Comparison of ENCODE assay signal across 9 cellular contexts in the genomic region with DNA sequence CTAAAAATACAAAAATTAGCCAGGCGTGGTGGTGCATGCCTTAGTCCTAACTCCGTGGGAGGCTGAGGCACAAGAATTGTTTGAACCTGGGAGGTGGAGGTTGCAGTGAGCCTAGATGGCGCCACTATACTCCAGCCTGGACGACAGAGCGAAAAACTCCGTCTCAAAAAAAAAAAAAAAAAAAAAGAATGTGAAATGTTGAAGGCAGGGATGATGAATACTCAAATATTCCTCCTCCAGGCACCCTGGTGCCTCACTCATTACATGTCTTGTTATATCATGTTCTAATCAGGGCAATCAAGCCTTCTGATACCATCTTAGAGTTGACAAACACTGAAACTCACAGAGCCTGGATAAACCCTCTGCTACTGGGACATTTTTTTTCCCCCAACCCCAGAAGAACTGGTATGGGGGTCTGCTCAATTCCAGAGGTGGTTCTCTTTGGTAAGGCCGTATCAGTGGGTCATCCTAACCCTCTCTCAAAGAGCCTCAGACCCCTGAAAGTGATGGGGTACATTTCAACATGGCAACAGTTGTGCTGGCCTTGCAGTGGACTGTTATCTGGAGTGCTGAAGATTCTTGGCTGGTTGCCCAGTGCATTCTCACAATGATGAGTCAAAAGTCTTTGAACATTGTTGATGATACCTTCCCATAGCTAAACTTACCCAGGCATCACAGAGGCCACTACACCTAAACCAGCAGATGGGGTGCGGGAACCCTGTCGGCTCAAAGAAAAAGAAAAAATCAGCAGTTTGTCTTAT. TPM values are rescaled to one million over a fixed set of nuclear protein-coding genes. Genes with fewer than 3 reads are reported as not detected.
DNase-seq lines count a peak whose midpoint lies in the region; ATAC-seq and TF ChIP-seq lines count a peak whose summit lies in the region.
"Had no signal": no experiment of that assay in that cellular context is flagged by ENCODE, and none has a peak within 500 bp of the region (broad histone marks: within the 10 kb centered on the region; RNA-seq: fewer than 3 reads in every experiment).

No MANE protein-coding gene starts in this region.

- TF ChIP-seq CTCF in CD4-positive, alpha-beta T cell (IDR thresholded peaks at IDR 0.05), result no peak
- TF ChIP-seq CTCF in MM.1S (IDR thresholded peaks at IDR 0.05; ENCODE audit: low read length), result no peak

- H3K9ac ChIP-seq in MM.1S (ENCODE audit: low read length), result no peak overlapping the region

- H3K9me3 ChIP-seq in CD4-positive, alpha-beta T cell (ENCODE audit: control insufficient read depth, low read length), result no peaks in the 10 kb centered on the region
- no peaks in the 10 kb centered on the region for H3K9me3 ChIP-seq in MM.1S (replicated peaks; ENCODE audit: insufficient read depth, low read length)
- H3K9me3 ChIP-seq: heart left ventricle had no signal

- peak overlapping the region; percentile 68 for H3K27ac Mint-ChIP-seq in CD4-positive, alpha-beta T cell

- H3K9me3 Mint-ChIP-seq in CD4-positive, alpha-beta T cell, result no peaks in the 10 kb centered on the region

- no peaks in the 10 kb centered on the region for H3K27me3 ChIP-seq in CD4-positive, alpha-beta T cell (ENCODE audit: control insufficient read depth, insufficient read depth, low read length)
- H3K27me3 ChIP-seq in MM.1S (replicated peaks; ENCODE audit: insufficient read depth, low read length), result no peaks in the 10 kb centered on the region
- H3K27me3 ChIP-seq: heart left ventricle had no signal

- peaks cover 4% of the 10 kb centered on the region for H3K36me3 Mint-ChIP-seq in CD4-positive, alpha-beta T cell (ENCODE audit: low read depth)

- no peaks in the 10 kb centered on the region for H3K27me3 Mint-ChIP-seq in CD4-positive, alpha-beta T cell

- peaks cover 18% of the 10 kb centered on the region for H3K79me2 ChIP-seq in MM.1S (ENCODE audit: low read length)

- ATAC-seq in CD4-positive, alpha-beta T cell (ENCODE audit: poor library complexity), result peak; percentile 18
- ATAC-seq in GM19463 (IDR thresholded peaks at IDR 0.05; ENCODE audit: unreplicated experiment) (peak; percentile 47), HG03025 (IDR thresholded peaks at IDR 0.05; ENCODE audit: low FRiP score, unreplicated experiment) (no peak), HG02973 (IDR thresholded peaks at IDR 0.05; ENCODE audit: unreplicated experiment) (no peak)

- POLR2A ChIA-PET in CD4-positive, alpha-beta T cell (lab: Charles Lee), result interaction anchor here (1.0 kb wide), 1 partner anchor 11 kb away, joined by 3 read pairs; no protein-coding TSS in a partner anchor

- H2AFZ ChIP-seq in MM.1S (ENCODE audit: low read length), result no peak overlapping the region

- H4K20me1 ChIP-seq in MM.1S (ENCODE audit: insufficient read depth, low read length), result no peaks in the 10 kb centered on the region

- H3K9me2 ChIP-seq in MM.1S (replicated peaks; ENCODE audit: insufficient read depth, low read length), result no peaks in the 10 kb centered on the region

- no peaks in the 10 kb centered on the region for H3K36me3 ChIP-seq in MM.1S (replicated peaks; ENCODE audit: insufficient read depth, low read length)
- H3K36me3 ChIP-seq: heart left ventricle had no signal

- CTCF ChIA-PET in CD4-positive, alpha-beta T cell (lab: Charles Lee), result interaction anchor here (0.7 kb wide), 1 partner anchor 144 kb away, joined by 3 read pairs; no protein-coding TSS in a partner anchor

- H3K4me1 Mint-ChIP-seq in CD4-positive, alpha-beta T cell (ENCODE audit: low read depth), result peaks cover 35% of the 10 kb centered on the region

- H3K27ac ChIP-seq in CD4-positive, alpha-beta T cell (ENCODE audit: low read depth, low read length), result no peak overlapping the region
- H3K27ac ChIP-seq in MM.1S (ENCODE audit: low read length), result no peak overlapping the region
- H3K27ac ChIP-seq: heart left ventricle had no signal

- no peak overlapping the region for H3K4me3 ChIP-seq in MM.1S (ENCODE audit: low read length)
- H3K4me3 ChIP-seq: heart left ventricle had no signal

- DNase-seq in CD4-positive, alpha-beta T cell, result peak in 8 of 10 experiments; percentile 22 to 50 (median 40)
- DNase-seq in MM.1S (peak; percentile 46), myocyte (ENCODE audit: low read depth) (peak; percentile 47), mesenteric fat pad (ENCODE audit: low spot score) (no peak)
- DNase-seq in activated T-cell treated with anti-CD3 and anti-CD28 coated beads, Interleukin-2, amount 50 U/mL, for 48 hours, result peak; percentile 59 to 62
- DNase-seq: heart left ventricle had no signal

- no peak overlapping the region for H3K4me2 ChIP-seq in MM.1S (ENCODE audit: low read depth, low read length)

- peaks cover 6% of the 10 kb centered on the region; the same call in 1 of the 2 replicates for H3F3A ChIP-seq in MM.1S (ENCODE audit: insufficient read depth, low read length)

- H3K4me1 ChIP-seq in MM.1S (ENCODE audit: low read length), result peaks cover 15% of the 10 kb centered on the region; the same call in 1 of the 2 replicates

- H3K4me3 Mint-ChIP-seq in CD4-positive, alpha-beta T cell, result peak overlapping the region; percentile 11

- intact Hi-C loops in CD4-positive, alpha-beta T cell (cut with DNase I, micrococcal nuclease), result loop anchor here (2.0 to 10.0 kb wide), 7 partner anchors 47 to 517 kb away; no protein-coding TSS in a partner anchor

RNA-seq across cellular contexts. Expression of a gene that starts 2.4 kb away (rescaled TPM):
- 10 to 100 TPM; 64.7 to 65.9 TPM for total RNA-seq in CD4-positive, alpha-beta T cell
- total RNA-seq in myocyte, result 25.6 and 31.8 TPM in 2 replicates
- 34.4 TPM for polyA plus RNA-seq in myocyte (2012)
- 101 TPM for total RNA-seq in mesenteric fat pad

Comparison
In these comparisons a context has a peak if more than half of its experiments do, and no peak if none do; other contexts are left out.
1. ATAC-seq: peak in CD4-positive, alpha-beta T cell (single experiment) and GM19463 (single experiment); none in HG03025 (single experiment) and HG02973 (single experiment).